ENCODE assay signal across 17 cellular contexts in the genomic region with DNA sequence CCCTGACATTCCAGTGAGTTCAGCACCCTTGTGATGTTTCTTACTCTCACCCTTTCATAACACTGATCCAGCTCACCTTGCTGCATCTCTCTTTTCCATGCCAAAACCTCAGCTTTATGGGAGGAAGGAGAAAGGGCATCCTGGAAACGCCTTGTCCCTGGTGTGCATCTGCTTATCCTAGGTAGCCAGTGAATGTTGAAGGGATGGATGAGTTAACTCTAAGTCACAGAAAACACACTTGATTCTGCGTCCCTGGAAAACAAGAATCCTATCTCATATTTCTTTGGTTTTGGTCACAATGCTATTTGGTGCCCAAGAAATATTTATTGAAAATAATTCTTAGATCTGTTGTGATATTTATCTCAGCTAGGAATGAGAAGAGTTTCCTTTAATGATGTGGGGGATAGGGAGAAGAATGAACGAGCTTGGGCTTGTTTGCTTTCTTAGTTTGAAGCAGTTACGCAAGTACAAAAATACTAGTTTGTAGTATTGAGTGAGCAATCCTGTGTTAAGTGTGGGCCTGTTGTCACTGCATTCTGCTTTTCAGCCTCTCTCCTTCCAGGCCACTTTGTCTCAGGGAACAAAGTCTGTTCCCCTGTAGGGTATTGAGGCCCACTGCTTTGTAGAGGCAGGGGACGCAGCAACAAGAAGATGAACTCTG.
DNase-seq lines count a peak whose midpoint lies in the region; ATAC-seq and TF ChIP-seq lines count a peak whose summit lies in the region.
"Had no signal": no experiment of that assay in that cellular context is flagged by ENCODE, and none has a peak within 500 bp of the region (broad histone marks: within the 10 kb centered on the region; RNA-seq: fewer than 3 reads in every experiment).

No MANE protein-coding gene starts in this region.

- no peak for ATAC-seq in activated CD8-positive, alpha-beta T cell treated with anti-CD3 and anti-CD28 coated beads for 36 hours
- no peak for ATAC-seq in activated CD8-positive, alpha-beta T cell treated with anti-CD3 and anti-CD28 coated beads, Interleukin-2, amount 10 ng/mL, durations not matched to agents 7 days and 5 days
- ATAC-seq in activated T-helper 17 cell treated with anti-CD3 and anti-CD28 coated beads, Interleukin-2, amount 50 U/mL, for 72 hours (replicated peaks): no peak
- ATAC-seq in stimulated activated naive CD8-positive, alpha-beta T cell treated with anti-CD3 and anti-CD28 coated beads, Interleukin-15, amount 100 ng/mL, for 72 hours: no peak
- ATAC-seq in CD8-positive, alpha-beta T cell: no peak
- ATAC-seq: GM12878, GM23338, Right ventricle myocardium inferior had no signal

- CTCF ChIA-PET in activated CD8-positive, alpha-beta T cell treated with anti-CD3 and anti-CD28 coated beads for 36 hours (lab: Charles Lee): interaction anchor here (1.5 to 2.1 kb wide), 2 partner anchors 11 to 217 kb away, joined by 3 to 8 read pairs; no protein-coding TSS in a partner anchor
- CTCF ChIA-PET in activated CD8-positive, alpha-beta T cell treated with anti-CD3 and anti-CD28 coated beads, Interleukin-2, amount 10 ng/mL, durations not matched to agents 7 days and 5 days (lab: Charles Lee): interaction anchor here (0.9 to 1.3 kb wide), 2 partner anchors 8 to 10 kb away, joined by 3 to 4 read pairs; no protein-coding TSS in a partner anchor
- CTCF ChIA-PET in CD8-positive, alpha-beta T cell (lab: Charles Lee): interaction anchor here (0.7 to 1.7 kb wide), 3 partner anchors 11 to 130 kb away, joined by 3 to 6 read pairs (median 3); no protein-coding TSS in a partner anchor

- no peaks in the 10 kb centered on the region for H3K36me3 ChIP-seq in CD8-positive, alpha-beta T cell (ENCODE audit: insufficient read depth, low read length)
- H3K36me3 ChIP-seq: sigmoid colon, uterus had no signal

- H3K9me3 ChIP-seq in CD8-positive, alpha-beta T cell (ENCODE audit: low read length): no peaks in the 10 kb centered on the region
- H3K9me3 ChIP-seq: sigmoid colon, uterus had no signal

- intact Hi-C loops in activated CD8-positive, alpha-beta T cell treated with anti-CD3 and anti-CD28 coated beads for 36 hours (cut with micrococcal nuclease): no loop called here
- intact Hi-C loops in CD8-positive, alpha-beta T cell (cut with DNase I, micrococcal nuclease): loop anchor here in 1 of 2 experiments (10.0 kb wide), 1 partner anchor 283 kb away; no protein-coding TSS in a partner anchor

- peaks cover 62% of the 10 kb centered on the region for H3K4me1 Mint-ChIP-seq in activated CD8-positive, alpha-beta T cell treated with anti-CD3 and anti-CD28 coated beads for 36 hours (ENCODE audit: low read depth)
- peaks cover 21% of the 10 kb centered on the region for H3K4me1 Mint-ChIP-seq in activated CD8-positive, alpha-beta T cell treated with anti-CD3 and anti-CD28 coated beads, Interleukin-2, amount 10 ng/mL, durations not matched to agents 7 days and 5 days (ENCODE audit: low read depth)
- peaks cover 49% of the 10 kb centered on the region for H3K4me1 Mint-ChIP-seq in activated T-helper 17 cell treated with anti-CD3 and anti-CD28 coated beads, Interleukin-2, amount 50 U/mL, for 72 hours
- H3K4me1 Mint-ChIP-seq in stimulated activated naive CD8-positive, alpha-beta T cell treated with anti-CD3 and anti-CD28 coated beads, Interleukin-15, amount 100 ng/mL, for 72 hours: peaks cover 68% of the 10 kb centered on the region
- peaks cover 42% of the 10 kb centered on the region for H3K4me1 Mint-ChIP-seq in CD8-positive, alpha-beta T cell (ENCODE audit: low read depth)
- H3K4me1 Mint-ChIP-seq: GM23338 had no signal

- H3K4me3 Mint-ChIP-seq in activated CD8-positive, alpha-beta T cell treated with anti-CD3 and anti-CD28 coated beads for 36 hours: no peak overlapping the region
- no peak overlapping the region for H3K4me3 Mint-ChIP-seq in activated CD8-positive, alpha-beta T cell treated with anti-CD3 and anti-CD28 coated beads, Interleukin-2, amount 10 ng/mL, durations not matched to agents 7 days and 5 days
- H3K4me3 Mint-ChIP-seq in activated T-helper 17 cell treated with anti-CD3 and anti-CD28 coated beads, Interleukin-2, amount 50 U/mL, for 72 hours: no peak overlapping the region
- no peak overlapping the region for H3K4me3 Mint-ChIP-seq in stimulated activated naive CD8-positive, alpha-beta T cell treated with anti-CD3 and anti-CD28 coated beads, Interleukin-15, amount 100 ng/mL, for 72 hours
- no peak overlapping the region for H3K4me3 Mint-ChIP-seq in CD8-positive, alpha-beta T cell
- H3K4me3 Mint-ChIP-seq: central memory CD8-positive, alpha-beta T cell; GM23338 had no signal

- TF ChIP-seq CTCF in activated CD8-positive, alpha-beta T cell treated with anti-CD3 and anti-CD28 coated beads for 36 hours (IDR thresholded peaks at IDR 0.05): no peak
- no peak for TF ChIP-seq CTCF in fibroblast of the aortic adventitia (IDR thresholded peaks at IDR 0.05; ENCODE audit: insufficient read depth, low read length)
- no peak for TF ChIP-seq CTCF in CD8-positive, alpha-beta T cell (IDR thresholded peaks at IDR 0.05)

- H3K9me3 Mint-ChIP-seq in activated CD8-positive, alpha-beta T cell treated with anti-CD3 and anti-CD28 coated beads for 36 hours: peaks cover 4% of the 10 kb centered on the region
- peaks cover 3% of the 10 kb centered on the region for H3K9me3 Mint-ChIP-seq in activated CD8-positive, alpha-beta T cell treated with anti-CD3 and anti-CD28 coated beads, Interleukin-2, amount 10 ng/mL, durations not matched to agents 7 days and 5 days (ENCODE audit: insufficient read depth)
- H3K9me3 Mint-ChIP-seq in activated T-helper 17 cell treated with anti-CD3 and anti-CD28 coated beads, Interleukin-2, amount 50 U/mL, for 72 hours: no peaks in the 10 kb centered on the region
- peaks cover 0 to 3% of the 10 kb centered on the region in 2 donors for H3K9me3 Mint-ChIP-seq in stimulated activated naive CD8-positive, alpha-beta T cell treated with anti-CD3 and anti-CD28 coated beads, Interleukin-15, amount 100 ng/mL, for 72 hours
- no peaks in the 10 kb centered on the region for H3K9me3 Mint-ChIP-seq in CD8-positive, alpha-beta T cell
- H3K9me3 Mint-ChIP-seq: central memory CD8-positive, alpha-beta T cell; GM23338 had no signal

- H3K4me1 ChIP-seq in CD8-positive, alpha-beta T cell (ENCODE audit: insufficient read depth, low read length): peaks cover 3% of the 10 kb centered on the region

- DNase-seq in activated CD8-positive, alpha-beta T cell treated with anti-CD3 and anti-CD28 coated beads for 36 hours: no peak
- DNase-seq in activated CD8-positive, alpha-beta T cell treated with anti-CD3 and anti-CD28 coated beads, Interleukin-2, amount 10 ng/mL, durations not matched to agents 7 days and 5 days: no peak
- peak; percentile 37 for DNase-seq in fibroblast of the aortic adventitia (ENCODE audit: low read depth)
- DNase-seq in stimulated activated naive CD8-positive, alpha-beta T cell treated with anti-CD3 and anti-CD28 coated beads, Interleukin-15, amount 100 ng/mL, for 72 hours: no peak
- no peak for DNase-seq in stimulated activated CD4-positive, alpha-beta T cell treated with anti-CD3 and anti-CD28 coated beads, Interleukin-2, amount 100 ng/mL, for 24 hours
- no peak for DNase-seq in stimulated activated CD4-positive, alpha-beta T cell treated with anti-CD3 and anti-CD28 coated beads, Interleukin-1b, Interleukin-23, amount 100 ng/mL, for 48 hours
- no peak for DNase-seq in CD8-positive, alpha-beta T cell
- DNase-seq: ACHN, NCI-H1417, NCI-H526, sigmoid colon, uterus had no signal

- peaks cover 68% of the 10 kb centered on the region for H3K36me3 Mint-ChIP-seq in activated CD8-positive, alpha-beta T cell treated with anti-CD3 and anti-CD28 coated beads for 36 hours (ENCODE audit: low read depth)
- peaks cover 32% of the 10 kb centered on the region for H3K36me3 Mint-ChIP-seq in activated CD8-positive, alpha-beta T cell treated with anti-CD3 and anti-CD28 coated beads, Interleukin-2, amount 10 ng/mL, durations not matched to agents 7 days and 5 days (ENCODE audit: low read depth)
- peaks cover 82% of the 10 kb centered on the region for H3K36me3 Mint-ChIP-seq in activated T-helper 17 cell treated with anti-CD3 and anti-CD28 coated beads, Interleukin-2, amount 50 U/mL, for 72 hours (ENCODE audit: low read depth)
- peaks cover 11% of the 10 kb centered on the region for H3K36me3 Mint-ChIP-seq in CD8-positive, alpha-beta T cell

- POLR2A ChIA-PET in activated CD8-positive, alpha-beta T cell treated with anti-CD3 and anti-CD28 coated beads for 36 hours (lab: Charles Lee): interaction anchor here (1.2 kb wide), 1 partner anchor 35 kb away, joined by 3 read pairs; no protein-coding TSS in a partner anchor
- POLR2A ChIA-PET in activated CD8-positive, alpha-beta T cell treated with anti-CD3 and anti-CD28 coated beads, Interleukin-2, amount 10 ng/mL, durations not matched to agents 7 days and 5 days (lab: Charles Lee): interaction anchor here (0.6 kb wide), 1 partner anchor 9 kb away, joined by 3 read pairs; no protein-coding TSS in a partner anchor
- POLR2A ChIA-PET in CD8-positive, alpha-beta T cell (lab: Charles Lee): no interaction called here

- no peaks in the 10 kb centered on the region for H3K27me3 Mint-ChIP-seq in activated CD8-positive, alpha-beta T cell treated with anti-CD3 and anti-CD28 coated beads for 36 hours
- no peaks in the 10 kb centered on the region for H3K27me3 Mint-ChIP-seq in activated CD8-positive, alpha-beta T cell treated with anti-CD3 and anti-CD28 coated beads, Interleukin-2, amount 10 ng/mL, durations not matched to agents 7 days and 5 days (ENCODE audit: low read depth)
- no peaks in the 10 kb centered on the region for H3K27me3 Mint-ChIP-seq in activated T-helper 17 cell treated with anti-CD3 and anti-CD28 coated beads, Interleukin-2, amount 50 U/mL, for 72 hours
- no peaks in the 10 kb centered on the region for H3K27me3 Mint-ChIP-seq in stimulated activated naive CD8-positive, alpha-beta T cell treated with anti-CD3 and anti-CD28 coated beads, Interleukin-15, amount 100 ng/mL, for 72 hours
- no peaks in the 10 kb centered on the region for H3K27me3 Mint-ChIP-seq in CD8-positive, alpha-beta T cell (ENCODE audit: low read depth)
- H3K27me3 Mint-ChIP-seq: central memory CD8-positive, alpha-beta T cell had no signal

- peak overlapping the region; percentile 63 for H3K27ac Mint-ChIP-seq in activated CD8-positive, alpha-beta T cell treated with anti-CD3 and anti-CD28 coated beads for 36 hours
- no peak overlapping the region for H3K27ac Mint-ChIP-seq in activated CD8-positive, alpha-beta T cell treated with anti-CD3 and anti-CD28 coated beads, Interleukin-2, amount 10 ng/mL, durations not matched to agents 7 days and 5 days
- H3K27ac Mint-ChIP-seq in activated T-helper 17 cell treated with anti-CD3 and anti-CD28 coated beads, Interleukin-2, amount 50 U/mL, for 72 hours: peak overlapping the region; percentile 55
- peak overlapping the region; percentile 54 to 57 for H3K27ac Mint-ChIP-seq in stimulated activated naive CD8-positive, alpha-beta T cell treated with anti-CD3 and anti-CD28 coated beads, Interleukin-15, amount 100 ng/mL, for 72 hours
- H3K27ac Mint-ChIP-seq in CD8-positive, alpha-beta T cell: no peak overlapping the region
- H3K27ac Mint-ChIP-seq: GM23338 had no signal

- H3K27ac ChIP-seq in CD8-positive, alpha-beta T cell (ENCODE audit: low read depth, low read length): no peak overlapping the region
- H3K27ac ChIP-seq: sigmoid colon, uterus had no signal

- H3K4me3 ChIP-seq in fibroblast of the aortic adventitia (ENCODE audit: low read depth, low read length): no peak overlapping the region
- H3K4me3 ChIP-seq in CD8-positive, alpha-beta T cell (ENCODE audit: low read depth, low read length): no peak overlapping the region
- H3K4me3 ChIP-seq: GM12878, GM23338, sigmoid colon, uterus had no signal

- H3K27me3 ChIP-seq in CD8-positive, alpha-beta T cell (ENCODE audit: insufficient read depth, low read length): no peaks in the 10 kb centered on the region
- H3K27me3 ChIP-seq: sigmoid colon, uterus had no signal

Comparison
In these comparisons a context has a peak if more than half of its experiments do, and no peak if none do; other contexts are left out.
1. H3K27ac Mint-ChIP-seq: peak in activated CD8-positive, alpha-beta T cell treated with anti-CD3 and anti-CD28 coated beads for 36 hours (single experiment), activated T-helper 17 cell treated with anti-CD3 and anti-CD28 coated beads, Interleukin-2, amount 50 U/mL, for 72 hours (single experiment) and stimulated activated naive CD8-positive, alpha-beta T cell treated with anti-CD3 and anti-CD28 coated beads, Interleukin-15, amount 100 ng/mL, for 72 hours (2 of 2); none in activated CD8-positive, alpha-beta T cell treated with anti-CD3 and anti-CD28 coated beads, Interleukin-2, amount 10 ng/mL, durations not matched to agents 7 days and 5 days (single experiment) and CD8-positive, alpha-beta T cell (single experiment).